Comparison of ENCODE assay signal across 8 cellular contexts in the genomic region with DNA sequence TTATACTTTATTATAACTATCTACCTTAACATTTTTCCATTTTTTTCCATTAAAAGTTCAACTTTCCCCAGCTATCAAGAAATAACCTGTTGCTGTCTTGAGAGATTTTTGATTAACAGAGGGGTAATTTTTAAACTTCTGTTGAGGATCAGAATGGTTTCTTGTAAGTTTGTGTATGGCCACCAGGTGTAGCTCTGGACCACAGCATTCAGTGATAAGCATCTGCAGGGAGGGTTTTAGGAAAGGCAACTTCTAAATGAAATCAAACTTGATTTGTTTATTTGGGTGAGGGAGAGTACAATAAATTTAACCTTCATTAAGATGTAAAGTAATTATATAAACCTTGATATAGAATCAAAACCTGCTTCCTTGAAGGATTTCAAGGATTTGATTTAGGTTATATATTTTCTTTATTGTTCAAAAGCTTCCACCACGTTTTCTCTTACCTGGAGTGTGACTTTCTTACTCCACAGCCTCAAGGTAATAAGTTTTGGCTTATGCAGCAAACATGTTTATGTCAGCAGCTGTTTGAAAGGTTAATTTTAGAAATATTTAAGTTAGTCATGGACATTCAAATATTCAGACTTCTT.
DNase-seq lines count a peak whose midpoint lies in the region; ATAC-seq and TF ChIP-seq lines count a peak whose summit lies in the region.

No MANE protein-coding gene starts in this region.

- H3K27me3 ChIP-seq in sigmoid colon, result no peaks in the 10 kb centered on the region

- H3K9me3 ChIP-seq in OCI-LY7 (ENCODE audit: low read length) (no peaks in the 10 kb centered on the region), sigmoid colon (no peaks in the 10 kb centered on the region)

- ATAC-seq in GM21526 (IDR thresholded peaks at IDR 0.05; ENCODE audit: low FRiP score, unreplicated experiment), result no peak
- ATAC-seq in HG03342 (IDR thresholded peaks at IDR 0.05; ENCODE audit: unreplicated experiment), result no peak

- H3K4me1 ChIP-seq in OCI-LY7 (ENCODE audit: insufficient read depth, low read length, poor library complexity, severe bottlenecking), result no peaks in the 10 kb centered on the region
- H3K4me1 ChIP-seq in sigmoid colon, result no peaks in the 10 kb centered on the region

- no peaks in the 10 kb centered on the region for H3K9me2 ChIP-seq in OCI-LY7 (ENCODE audit: insufficient read depth, low read length)

- BruUV-seq in OCI-LY7 (replicated peaks; lab: Mats Ljungman, UMichigan), result no TSS peak

- no peak for TF ChIP-seq EP300 in sigmoid colon (IDR thresholded peaks at IDR 0.05)

- no peak overlapping the region for H3K27ac ChIP-seq in OCI-LY7 (ENCODE audit: low read depth, low read length, poor library complexity, severe bottlenecking)
- H3K27ac ChIP-seq in sigmoid colon, result no peak overlapping the region

- no peak overlapping the region for H2AFZ ChIP-seq in OCI-LY7 (ENCODE audit: low read length)

- CTCF ChIA-PET in OCI-LY7 (lab: Charles Lee; ENCODE audit: unreplicated experiment), result no interaction called here

- DNase-seq in Caki2 (ENCODE audit: low read depth) (peak; percentile 4), HCEC 1CT (peak; percentile 53), OCI-LY7 (ENCODE audit: low spot score) (peak; percentile 17), epithelial cell of proximal tubule (ENCODE audit: low read depth) (no peak), sigmoid colon (no peak)
- no peak for DNase-seq in activated CD4-positive, CD25-positive, alpha-beta regulatory T cell (lab: John Stamatoyannopoulos, UW)

- H3K36me3 ChIP-seq in OCI-LY7 (ENCODE audit: insufficient read depth, low read length) (no peaks in the 10 kb centered on the region), sigmoid colon (no peaks in the 10 kb centered on the region)

- in situ Hi-C loops in Caki2 (cut with HindIII; ENCODE audit: low pct_unique_long_range_greater_than_20kb, low sequenced_read_pairs), result no loop called here

- TF ChIP-seq CTCF in OCI-LY7 (conservative IDR thresholded peaks at IDR 0.05; ENCODE audit: low read length) (peak; percentile 76), epithelial cell of proximal tubule (conservative IDR thresholded peaks at IDR 0.05; ENCODE audit: low read depth, low read length) (peak; percentile 75), sigmoid colon (IDR thresholded peaks at IDR 0.05) (peak in 3 of 4 experiments; percentile 34 to 47 (median 40))

- no peak for TF ChIP-seq POLR2A in sigmoid colon (IDR thresholded peaks at IDR 0.05)

- POLR2A ChIA-PET in OCI-LY7 (lab: Charles Lee), result no interaction called here

- intact Hi-C loops in OCI-LY7 (cut with micrococcal nuclease; ENCODE audit: unreplicated experiment) (loop anchor here (10.0 kb wide), 1 partner anchor 801 kb away; no protein-coding TSS in a partner anchor), sigmoid colon (cut with DNase I) (loop anchor here (10.0 kb wide), 1 partner anchor 801 kb away; no protein-coding TSS in a partner anchor)

- no peak overlapping the region for H3K4me2 ChIP-seq in OCI-LY7 (ENCODE audit: low read length)

- WGBS in sigmoid colon, 2 donors, result 36 to 57% methylated on average over 1 of the region's 1 CpG

- H4K20me1 ChIP-seq in OCI-LY7 (ENCODE audit: insufficient read depth, low read length), result no peaks in the 10 kb centered on the region

- no peak overlapping the region for H3K4me3 ChIP-seq in OCI-LY7 (ENCODE audit: low read depth, low read length, poor library complexity, severe bottlenecking)
- H3K4me3 ChIP-seq in epithelial cell of proximal tubule (ENCODE audit: low read depth, low read length), result no peak overlapping the region
- H3K4me3 ChIP-seq in sigmoid colon, result no peak overlapping the region

- no peaks in the 10 kb centered on the region for H3K79me2 ChIP-seq in OCI-LY7 (ENCODE audit: insufficient read depth, low read depth, low read length)

Comparison
In these comparisons a context has a peak if more than half of its experiments do, and no peak if none do; other contexts are left out.
1. DNase-seq: peak in Caki2 (single experiment), HCEC 1CT (single experiment) and OCI-LY7 (single experiment); none in epithelial cell of proximal tubule (single experiment), sigmoid colon (single experiment) and activated CD4-positive, CD25-positive, alpha-beta regulatory T cell (0 of 4).
2. Peak in every context shown above with its lines, with median percentiles within 50 percentile points of each other: CTCF ChIP-seq.